ENCODE assay signal across 8 cellular contexts in the genomic region with DNA sequence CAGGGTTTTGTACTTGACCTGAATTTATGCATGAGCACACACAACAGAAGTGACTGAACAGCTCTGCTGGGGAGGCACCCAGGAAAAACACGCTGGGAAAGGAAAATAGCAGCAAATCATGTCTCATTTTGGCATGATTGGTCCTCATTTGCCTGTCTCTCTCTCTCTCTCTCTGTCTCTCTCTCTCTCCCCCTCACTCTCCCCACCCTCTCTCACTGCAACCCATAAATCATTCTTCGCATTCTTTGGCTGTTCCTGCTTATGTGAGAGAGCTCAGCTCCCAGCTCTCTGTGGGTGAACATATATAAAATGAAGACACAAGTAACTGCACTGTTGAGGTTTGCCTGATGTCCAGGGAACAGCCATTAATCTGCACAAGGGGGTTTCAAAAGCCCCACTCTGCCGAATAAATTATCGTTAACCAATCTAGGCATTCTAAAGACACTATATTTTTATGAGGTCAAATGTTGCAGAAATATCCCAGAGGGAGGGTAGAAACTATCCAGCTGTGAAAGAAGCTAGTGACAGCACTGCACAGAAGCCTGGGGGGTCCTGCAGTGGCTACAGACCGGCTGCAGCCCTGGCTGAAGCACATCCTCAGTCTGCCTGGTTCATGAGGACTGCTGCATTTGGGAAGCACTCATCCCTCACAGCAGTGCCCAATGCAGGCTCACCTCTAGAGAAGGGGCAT.
DNase-seq lines count a peak whose midpoint lies in the region; ATAC-seq, FAIRE-seq and TF ChIP-seq lines count a peak whose summit lies in the region.

No MANE protein-coding gene starts in this region.

- 20% methylated on average over 1 of the region's 5 CpGs; no CpG with 5 or more reads in 1 of the 2 experiments for WGBS in IMR-90 (ENCODE audit: extremely low coverage in 2 of 2, insufficient read length in 1 of 2), 2 experiments
- WGBS in psoas muscle, 3 donors = 45 to 50% (median 50%) methylated on average over 5 of the region's 5 CpGs

- intact Hi-C loops in IMR-90 (cut with micrococcal nuclease) = loop anchor here (5.0 kb wide), 2 partner anchors 155 to 360 kb away; no protein-coding TSS in a partner anchor
- intact Hi-C loops in kidney (cut with DNase I) = no loop called here
- intact Hi-C loops in psoas muscle (cut with DNase I) = no loop called here

- TF ChIP-seq POLR2A in IMR-90 (IDR thresholded peaks at IDR 0.05; ENCODE audit: low read depth, low read length) = peak; percentile 57

- H3K9ac ChIP-seq in IMR-90 (ENCODE audit: low read depth, low read length) (peak overlapping the region; percentile 68), adipocyte (ENCODE audit: low read length) (no peak overlapping the region), kidney (ENCODE audit: low read length in 2 of 2) (no peak overlapping the region)

- H2BK5ac ChIP-seq in IMR-90 (ENCODE audit: low read depth, low read length, poor library complexity, severe bottlenecking) = peak overlapping the region; percentile 97

- peak overlapping the region; percentile 98 for H2BK120ac ChIP-seq in IMR-90 (ENCODE audit: low read depth, low read length)

- DNase-seq in AG04449 (ENCODE audit: low read depth, low spot score) = peak; percentile 89
- DNase-seq in IMR-90 = peak; percentile 95
- DNase-seq in adipocyte (ENCODE audit: low read depth) = peak; percentile 85
- DNase-seq in left kidney (ENCODE audit: low read depth, low spot score) = peak; percentile 97
- DNase-seq in kidney = no peak
- DNase-seq in psoas muscle = no peak
- DNase-seq in NCI-H510A (lab: John Stamatoyannopoulos, UW) = no peak

- H4K20me1 ChIP-seq in IMR-90 (ENCODE audit: insufficient read depth, low read length) = no peaks in the 10 kb centered on the region

- POLR2A ChIA-PET in AG04449 (lab: Yijun Ruan, JAX) (interaction anchor here (0.6 to 1.4 kb wide), 7 partner anchors 9 to 219 kb away, joined by 3 to 5 read pairs (median 3); no protein-coding TSS in a partner anchor), IMR-90 (lab: Charles Lee; ENCODE audit: unreplicated experiment) (interaction anchor here (0.5 to 0.6 kb wide), 3 partner anchors 9 to 175 kb away, joined by 3 to 9 read pairs (median 4); no protein-coding TSS in a partner anchor)

- TF ChIP-seq CTCF in AG04449 (IDR thresholded peaks at IDR 0.05; ENCODE audit: insufficient read depth, low read length, missing control alignments) (no peak), IMR-90 (conservative IDR thresholded peaks at IDR 0.05; ENCODE audit: low read depth, low read length) (no peak), kidney (IDR thresholded peaks at IDR 0.05; ENCODE audit: borderline replicate concordance, extremely low read depth, insufficient read depth) (no peak), psoas muscle (IDR thresholded peaks at IDR 0.05) (no peak)

- H4K5ac ChIP-seq in IMR-90 (ENCODE audit: low read depth, low read length) = peak overlapping the region; percentile 85

- H3K27ac ChIP-seq in IMR-90 (ENCODE audit: insufficient read depth, low read length) (peak overlapping the region; percentile 86), kidney (ENCODE audit: low read depth in 2 of 2, low read length in 2 of 2) (no peak overlapping the region), psoas muscle (no peak overlapping the region)

- peak; percentile 30; the same call in 1 of the 2 replicates for TF ChIP-seq RAD21 in IMR-90 (IDR thresholded peaks at IDR 0.05; ENCODE audit: low read length)

- H3K14ac ChIP-seq in IMR-90 (replicated peaks; ENCODE audit: low read depth, low read length) = peak overlapping the region; percentile 94

- H3K27me3 ChIP-seq in IMR-90 (ENCODE audit: control insufficient read depth, insufficient read depth, low read length) = no peaks in the 10 kb centered on the region
- H3K27me3 ChIP-seq in adipocyte (replicated peaks; ENCODE audit: control insufficient read depth, insufficient read depth, low read length) = peaks cover 9% of the 10 kb centered on the region
- H3K27me3 ChIP-seq in psoas muscle (ENCODE audit: insufficient read depth in 3 of 3, low read length in 2 of 3) = no peaks in the 10 kb centered on the region

- no TSS peak for BruUV-seq in IMR-90 (replicated peaks; lab: Mats Ljungman, UMichigan)

- no peak overlapping the region for H2AFZ ChIP-seq in IMR-90 (replicated peaks; ENCODE audit: low read length, poor library complexity)

- H4K8ac ChIP-seq in IMR-90 (ENCODE audit: low read depth in 2 of 2, low read length in 2 of 2) = peak overlapping the region; percentile 90 to 95

- peak overlapping the region; percentile 97 for H3K18ac ChIP-seq in IMR-90 (ENCODE audit: low read depth, low read length)

- H3K9me3 ChIP-seq in IMR-90 (ENCODE audit: control insufficient read depth, insufficient read depth, low read length) = no peaks in the 10 kb centered on the region
- no peaks in the 10 kb centered on the region for H3K9me3 ChIP-seq in adipocyte (ENCODE audit: control insufficient read depth, low read length)
- H3K9me3 ChIP-seq in kidney (ENCODE audit: control insufficient read depth in 1 of 2, low read length in 2 of 2) = no peaks in the 10 kb centered on the region
- no peaks in the 10 kb centered on the region for H3K9me3 ChIP-seq in psoas muscle

- H3K23ac ChIP-seq in IMR-90 (ENCODE audit: low read depth, low read length) = peak overlapping the region; percentile 96

- FAIRE-seq in kidney (lab: Jason Lieb, UNC) = no peak

- H2AK9ac ChIP-seq in IMR-90 (replicated peaks; ENCODE audit: low read depth, low read length, poor library complexity) = peak overlapping the region; percentile 86

- peak overlapping the region; percentile 99 for H2BK20ac ChIP-seq in IMR-90 (ENCODE audit: low read depth, low read length)

- peak overlapping the region; percentile 97 for H3K4ac ChIP-seq in IMR-90 (ENCODE audit: low read depth, low read length)

- CTCF ChIA-PET in AG04449 (lab: Yijun Ruan, JAX) = interaction anchor here (0.7 to 2.2 kb wide), 6 partner anchors 10 to 378 kb away, joined by 3 to 10 read pairs (median 3); no protein-coding TSS in a partner anchor
- CTCF ChIA-PET in IMR-90 (lab: Yijun Ruan, JAX) = interaction anchor here (0.6 to 1.4 kb wide), 5 partner anchors 17 to 137 kb away, joined by 3 to 4 read pairs (median 4); no protein-coding TSS in a partner anchor

- H3K9me1 ChIP-seq in IMR-90 (ENCODE audit: insufficient read depth, low read length) = peaks cover 11% of the 10 kb centered on the region

- ATAC-seq in IMR-90 (ENCODE audit: low read depth) = peak; percentile 46
- no peak for ATAC-seq in psoas muscle
- no peak for ATAC-seq in GM19463 (IDR thresholded peaks at IDR 0.05; ENCODE audit: unreplicated experiment)

- H3K4me1 ChIP-seq in IMR-90 (ENCODE audit: control insufficient read depth, insufficient read depth, low read length) (peaks cover 22% of the 10 kb centered on the region), adipocyte (ENCODE audit: control insufficient read depth, insufficient read depth, low read length) (no peaks in the 10 kb centered on the region), kidney (ENCODE audit: control insufficient read depth in 1 of 2, insufficient read depth in 1 of 2, low read depth in 1 of 2, low read length in 2 of 2) (peaks cover 2 to 6% of the 10 kb centered on the region in 2 donors), psoas muscle (no peaks in the 10 kb centered on the region)

- H4K91ac ChIP-seq in IMR-90 (ENCODE audit: insufficient read depth, low read depth, low read length) = peak overlapping the region; percentile 99

- in situ Hi-C loops in IMR-90 (cut with MboI; ENCODE audit: low sequenced_read_pairs) = no loop called here

- H3K79me1 ChIP-seq in IMR-90 (ENCODE audit: low read depth in 1 of 2, low read length in 2 of 2) = peaks cover 6 to 27% of the 10 kb centered on the region in 2 experiments

- no peak overlapping the region for H3K4me3 ChIP-seq in AG04449 (ENCODE audit: low read depth, low read length)
- H3K4me3 ChIP-seq in IMR-90 (ENCODE audit: insufficient read depth, low read depth, low read length) = no peak overlapping the region
- H3K4me3 ChIP-seq in adipocyte (ENCODE audit: low read length) = no peak overlapping the region
- H3K4me3 ChIP-seq in kidney (ENCODE audit: low read length in 2 of 2) = no peak overlapping the region
- no peak overlapping the region for H3K4me3 ChIP-seq in psoas muscle

- peak overlapping the region; percentile 97 for H3K56ac ChIP-seq in IMR-90 (ENCODE audit: extremely low read depth, insufficient read depth, low read length)

- H3K4me2 ChIP-seq in IMR-90 (ENCODE audit: low read depth, low read length) = peak overlapping the region; percentile 32

- dilution Hi-C loops in IMR-90 (cut with HindIII; ENCODE audit: low sequenced_read_pairs, unreplicated experiment) = no loop called here

- H2AK5ac ChIP-seq in IMR-90 (ENCODE audit: low read depth, low read length) = peak overlapping the region; percentile 97

- peak overlapping the region; percentile 85; the same call in 2 of the 3 replicates for H2BK15ac ChIP-seq in IMR-90 (ENCODE audit: low read depth, low read length)

- H3K36me3 ChIP-seq in IMR-90 (ENCODE audit: control insufficient read depth, insufficient read depth, low read length) (no peaks in the 10 kb centered on the region), adipocyte (ENCODE audit: control insufficient read depth, insufficient read depth, low read length, severe bottlenecking) (no peaks in the 10 kb centered on the region), kidney (ENCODE audit: control insufficient read depth in 1 of 2, insufficient read depth in 2 of 2, low read length in 2 of 2) (no peaks in the 10 kb centered on the region), psoas muscle (ENCODE audit: insufficient read depth in 1 of 2, low read depth in 1 of 2) (no peaks in the 10 kb centered on the region)

TF ChIP-seq in IMR-90, 13 proteins besides CTCF, POLR2A, EP300 and RAD21:
- no peak for TF ChIP-seq NFE2L2 (IDR thresholded peaks at IDR 0.05; ENCODE audit: low read depth, low read length)
- TF ChIP-seq CHD1 (IDR thresholded peaks at IDR 0.05; ENCODE audit: low read depth, low read length) = no peak
- peak; percentile 96 for TF ChIP-seq MAZ (IDR thresholded peaks at IDR 0.05; ENCODE audit: borderline replicate concordance, low read depth, low read length)
- no peak for TF ChIP-seq MXI1 (IDR thresholded peaks at IDR 0.05; ENCODE audit: borderline replicate concordance, low read depth, low read length)
- TF ChIP-seq, protein P1, sequence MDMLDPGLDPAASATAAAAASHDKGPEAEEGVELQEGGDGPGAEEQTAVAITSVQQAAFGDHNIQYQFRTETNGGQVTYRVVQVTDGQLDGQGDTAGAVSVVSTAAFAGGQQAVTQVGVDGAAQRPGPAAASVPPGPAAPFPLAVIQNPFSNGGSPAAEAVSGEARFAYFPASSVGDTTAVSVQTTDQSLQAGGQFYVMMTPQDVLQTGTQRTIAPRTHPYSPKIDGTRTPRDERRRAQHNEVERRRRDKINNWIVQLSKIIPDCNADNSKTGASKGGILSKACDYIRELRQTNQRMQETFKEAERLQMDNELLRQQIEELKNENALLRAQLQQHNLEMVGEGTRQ (IDR thresholded peaks at IDR 0.05; ENCODE audit: low read depth, low read length) = no peak
- TF ChIP-seq SMC3 (IDR thresholded peaks at IDR 0.05; ENCODE audit: low read depth, low read length) = peak; percentile 25; the same call in 1 of the 2 replicates

Comparison
In these comparisons a context has a peak if more than half of its experiments do, and no peak if none do; other contexts are left out.
1. DNase-seq: peak in AG04449 (single experiment), IMR-90 (single experiment), adipocyte (single experiment) and left kidney (single experiment); none in kidney (single experiment), psoas muscle (0 of 2) and NCI-H510A (single experiment).